Comparison of ENCODE assay signal across 8 cellular contexts in the genomic region with DNA sequence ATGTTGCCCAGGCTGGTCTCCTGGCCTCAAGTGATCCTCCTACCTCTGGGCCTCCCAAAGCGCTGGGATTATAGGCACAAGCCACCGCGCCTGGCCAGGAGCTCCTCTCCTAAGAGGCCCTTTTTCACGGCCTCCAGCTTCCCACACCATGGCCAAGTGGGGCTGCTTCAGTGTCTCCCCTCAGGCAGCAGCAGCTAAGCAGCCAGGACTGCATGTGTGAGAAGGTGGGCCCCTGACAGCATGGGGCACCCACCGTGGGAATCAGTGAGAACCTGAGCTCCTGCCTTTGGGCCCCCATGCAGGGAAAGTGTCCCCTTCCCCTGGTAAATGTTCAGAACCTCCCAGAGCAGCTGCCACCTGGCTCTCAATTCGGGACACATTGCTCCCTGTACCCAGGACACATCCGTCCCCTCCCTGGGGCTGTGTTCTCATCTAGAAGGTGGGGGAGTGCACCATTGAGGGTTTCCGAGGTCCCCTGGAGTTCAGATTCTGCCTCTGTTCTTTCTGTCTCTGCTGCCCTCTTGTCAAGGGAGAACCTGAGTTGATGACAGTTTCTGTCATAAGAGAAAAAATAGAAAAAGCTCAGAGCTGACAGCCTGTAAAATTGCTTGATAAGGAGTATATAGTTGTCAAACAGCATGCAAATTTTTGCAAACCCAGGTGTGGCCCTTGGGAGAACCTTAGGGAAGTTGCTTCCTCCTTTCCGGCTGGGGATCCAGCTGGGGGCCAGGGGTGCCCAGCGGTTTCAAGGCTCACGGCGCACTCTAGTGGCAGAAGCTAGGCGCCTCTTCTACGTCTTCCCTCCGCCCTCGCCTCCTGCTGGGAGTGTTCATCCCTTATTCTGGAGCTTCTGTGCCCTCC. TPM values are rescaled to one million over a fixed set of nuclear protein-coding genes. Genes with fewer than 3 reads are reported as not detected.
DNase-seq lines count a peak whose midpoint lies in the region; ATAC-seq, FAIRE-seq and TF ChIP-seq lines count a peak whose summit lies in the region.

No MANE protein-coding gene starts in this region.

- ATAC-seq in central memory CD8-positive, alpha-beta T cell (replicated peaks; ENCODE audit: extremely low read depth, poor library complexity, severe bottlenecking), result no peak
- peak; percentile 72 for ATAC-seq in HepG2
- ATAC-seq in HG02610 (IDR thresholded peaks at IDR 0.05; ENCODE audit: unreplicated experiment), result no peak

- no peaks in the 10 kb centered on the region for H3K9me3 ChIP-seq in HepG2 (ENCODE audit: low read length)

- H3K4me2 ChIP-seq in HepG2 (ENCODE audit: low read depth, low read length), result no peak overlapping the region

- peak; percentile 59 for FAIRE-seq in HepG2 (lab: Jason Lieb, UNC)

- no peaks in the 10 kb centered on the region for H3K9me3 Mint-ChIP-seq in central memory CD8-positive, alpha-beta T cell

- no TSS peak for BruUV-seq in HepG2 (replicated peaks; lab: Mats Ljungman, UMichigan)

- H3K4me1 ChIP-seq in HepG2 (ENCODE audit: insufficient read depth, low read length), result peaks cover 15% of the 10 kb centered on the region

- POLR2A ChIA-PET in HepG2 (lab: Yijun Ruan, JAX), result interaction anchor here (1.6 to 1.7 kb wide), 2 partner anchors 20 to 490 kb away, joined by 5 read pairs; no protein-coding TSS in a partner anchor

- H3K4me3 ChIP-seq in HepG2 (replicated peaks in 1 of 3; ENCODE audit: insufficient read depth in 1 of 3, low read depth in 2 of 3, low read length in 3 of 3), result no peak overlapping the region

- peak; percentile 38 to 71 (median 71) for DNase-seq in NCI-H1417 (lab: John Stamatoyannopoulos, UW)
- DNase-seq in NCI-H1417 treated with DMSO at 0.1 percent for 48 hours (lab: John Stamatoyannopoulos, UW), result no peak
- peak; percentile 86 for DNase-seq in NCI-H2196 (lab: John Stamatoyannopoulos, UW; ENCODE audit: unreplicated experiment)
- peak; percentile 71 for DNase-seq in activated CD4-positive, CD25-positive, alpha-beta regulatory T cell treated with anti-CD3 and anti-CD28 coated beads, Interleukin-2, amount 50 U/mL, for 72 hours
- DNase-seq in central memory CD8-positive, alpha-beta T cell (ENCODE audit: low spot score in 2 of 2), result peak; percentile 19 to 27
- peak; percentile 54 for DNase-seq in HepG2 (ENCODE audit: low spot score)
- peak; percentile 23 to 49 (median 40) for DNase-seq in stimulated activated CD4-positive, alpha-beta T cell treated with anti-CD3 and anti-CD28 coated beads, TNF-alpha, amount 100 ng/mL, for 4 hours (ENCODE audit: low read depth in 3 of 3)

- no peak overlapping the region for H3K27ac ChIP-seq in HepG2 (ENCODE audit: extremely low read length, insufficient read depth, low read length)

- H3K27me3 ChIP-seq in HepG2 (ENCODE audit: control insufficient read depth in 1 of 2, insufficient read depth in 2 of 2, low read length in 2 of 2), result peaks cover 4 to 66% of the 10 kb centered on the region in 2 experiments; a peak in 4 of 5 replicates

- H4K20me1 ChIP-seq in HepG2 (ENCODE audit: insufficient read depth, low read length), result no peaks in the 10 kb centered on the region

- peak; percentile 94 for TF ChIP-seq CTCF in HepG2 (CRISPR knock-in tag; IDR thresholded peaks at IDR 0.05)

- no peak overlapping the region for H3K9ac ChIP-seq in HepG2 (ENCODE audit: insufficient read depth, low read depth, low read length)

- H3K27me3 Mint-ChIP-seq in central memory CD8-positive, alpha-beta T cell, result no peaks in the 10 kb centered on the region

- CTCF ChIA-PET in HepG2 (lab: Yijun Ruan, JAX; ENCODE audit: low intra/inter-chr PET ratio, low total read pairs), result interaction anchor here (0.9 to 2.5 kb wide), 3 partner anchors 92 to 489 kb away, joined by 5 to 21 read pairs (median 9); no protein-coding TSS in a partner anchor

- peak; percentile 88 for TF ChIP-seq RAD21 in HepG2 (CRISPR knock-in tag; IDR thresholded peaks at IDR 0.05)

- H3K36me3 Mint-ChIP-seq in central memory CD8-positive, alpha-beta T cell (ENCODE audit: insufficient read depth), result no peaks in the 10 kb centered on the region

- no peaks in the 10 kb centered on the region for H3K36me3 ChIP-seq in HepG2 (replicated peaks in 1 of 2; ENCODE audit: control insufficient read depth in 1 of 2, insufficient read depth in 2 of 2, low read length in 2 of 2)

- no peak for TF ChIP-seq POLR2A in HepG2 (IDR thresholded peaks at IDR 0.05; ENCODE audit: insufficient read depth in 1 of 2, low read depth in 2 of 2, low read length in 2 of 2)

- TF ChIP-seq EP300 in HepG2 (IDR thresholded peaks at IDR 0.05; ENCODE audit: low read depth in 2 of 2, low read length in 2 of 2), result no peak
- no peak for TF ChIP-seq EP300 in HepG2 (CRISPR knock-in tag; IDR thresholded peaks at IDR 0.05; ENCODE audit: borderline replicate concordance)

- in situ Hi-C loops in HepG2 (cut with HindIII; ENCODE audit: extremely low pct_ligation_motif_present, low pct_unique_long_range_greater_than_20kb), result loop anchor here (5.0 kb wide), 1 partner anchor 487 kb away; no protein-coding TSS in a partner anchor

- H3K79me2 ChIP-seq in HepG2 (ENCODE audit: insufficient read depth, low read length), result no peaks in the 10 kb centered on the region

- WGBS in HepG2 (ENCODE audit: low lambda C conversion rate), result 26% methylated on average over 9 of the region's 16 CpGs

- H3K27ac Mint-ChIP-seq in central memory CD8-positive, alpha-beta T cell (ENCODE audit: low read depth), result no peak overlapping the region

- H3K4me1 Mint-ChIP-seq in central memory CD8-positive, alpha-beta T cell, result no peaks in the 10 kb centered on the region

- H2AFZ ChIP-seq in HepG2 (ENCODE audit: low read length), result no peak overlapping the region

- no peak overlapping the region for H3K4me3 Mint-ChIP-seq in central memory CD8-positive, alpha-beta T cell

- intact Hi-C loops in HepG2 (cut with micrococcal nuclease; ENCODE audit: unreplicated experiment), result loop anchor here (2.0 kb wide), 1 partner anchor 92 kb away; no protein-coding TSS in a partner anchor

TF ChIP-seq in HepG2, 621 proteins besides CTCF, POLR2A, EP300 and RAD21 (continues in another document):
- TF ChIP-seq ZNF747 (CRISPR knock-in tag; IDR thresholded peaks at IDR 0.05; ENCODE audit: borderline replicate concordance) (no peak), SCMH1 (CRISPR knock-in tag; IDR thresholded peaks at IDR 0.05; ENCODE audit: borderline replicate concordance) (no peak), SETDB1 (CRISPR knock-in tag; IDR thresholded peaks at IDR 0.05; ENCODE audit: borderline replicate concordance) (no peak), ZNF614 (CRISPR knock-in tag; IDR thresholded peaks at IDR 0.05; ENCODE audit: borderline replicate concordance) (no peak), ESRRA (CRISPR knock-in tag; IDR thresholded peaks at IDR 0.05; ENCODE audit: low read depth) (no peak), ZNF510 (CRISPR knock-in tag; IDR thresholded peaks at IDR 0.05; ENCODE audit: low read depth) (no peak), ZNF761 (CRISPR knock-in tag; conservative IDR thresholded peaks at IDR 0.05) (no peak), TAF1 (CRISPR knock-in tag; IDR thresholded peaks at IDR 0.05) (no peak), IKZF1 (IDR thresholded peaks at IDR 0.05) (no peak), POGZ (CRISPR knock-in tag; IDR thresholded peaks at IDR 0.05) (no peak), MTA1 (CRISPR knock-in tag; IDR thresholded peaks at IDR 0.05; ENCODE audit: borderline replicate concordance) (0 out of 2 replicates have a peak, but pooled peaks have one; percentile 16), KDM5B (CRISPR knock-in tag; IDR thresholded peaks at IDR 0.05; ENCODE audit: borderline replicate concordance) (0 out of 2 replicates have a peak, but pooled peaks have one; percentile 23)
- TF ChIP-seq, protein P1, sequence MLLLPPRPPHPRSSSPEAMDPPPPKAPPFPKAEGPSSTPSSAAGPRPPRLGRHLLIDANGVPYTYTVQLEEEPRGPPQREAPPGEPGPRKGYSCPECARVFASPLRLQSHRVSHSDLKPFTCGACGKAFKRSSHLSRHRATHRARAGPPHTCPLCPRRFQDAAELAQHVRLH (CRISPR knock-in tag; IDR thresholded peaks at IDR 0.05; ENCODE audit: borderline replicate concordance, low read depth), result peak; percentile 51; the same call in 1 of the 2 replicates

RNA-seq across cellular contexts. Expression of a gene that starts 29.7 kb away (rescaled TPM):
- total RNA-seq in HepG2 (2016; rRNA removed; fragmentation: Illumina TruSeq; extraction: Trizol), result not detected in 2 replicates
- total RNA-seq in HepG2 (2016; cell fraction: cytosol; rRNA removed; fragmentation: Illumina TruSeq; extraction: Trizol; ENCODE audit: low read depth), result not detected in 2 replicates
- total RNA-seq in HepG2 (2016; cell fraction: insoluble cytoplasmic fraction; rRNA removed; fragmentation: Illumina TruSeq; extraction: Trizol), result not detected in 2 replicates
- total RNA-seq in HepG2 (2016; cell fraction: membrane; rRNA removed; fragmentation: Illumina TruSeq; extraction: Trizol), result not detected in 2 replicates
- total RNA-seq in HepG2 (2016; cell fraction: nucleus; rRNA removed; fragmentation: Illumina TruSeq; extraction: Trizol), result not detected in 2 replicates
- not detected in 2 replicates for polyA plus RNA-seq in HepG2 (2011; rRNA removed)
- polyA plus RNA-seq in HepG2 (2011; cell fraction: cytosol; rRNA removed), result under 0.01 and 0.03 TPM in 2 replicates
- polyA plus RNA-seq in HepG2 (2011; cell fraction: nucleus; rRNA removed), result not detected in 2 replicates
- polyA plus RNA-seq in HepG2 (2012), result not detected in 2 replicates
- not detected in 2 replicates for polyA plus RNA-seq in HepG2 (2016; cell fraction: cytosol; fragmentation: Illumina TruSeq; extraction: Trizol; ENCODE audit: low read depth)
- not detected in 2 replicates for polyA plus RNA-seq in HepG2 (2016; cell fraction: insoluble cytoplasmic fraction; fragmentation: Illumina TruSeq; extraction: Trizol; ENCODE audit: low read depth)
- not detected in 2 replicates for polyA plus RNA-seq in HepG2 (2016; cell fraction: membrane; fragmentation: Illumina TruSeq; extraction: Trizol; ENCODE audit: low read depth)
- polyA plus RNA-seq in HepG2 (2016; cell fraction: nucleus; fragmentation: Illumina TruSeq; extraction: Trizol; ENCODE audit: insufficient read depth, low read depth), result not detected in 2 replicates
- 7.3 TPM in 1 of 2 replicates, not detected in the other for polyA minus RNA-seq in HepG2 (2011; rRNA and poly(A)+ RNA removed; ENCODE audit: low replicate concordance)
- polyA minus RNA-seq in HepG2 (2011; cell fraction: cytosol; rRNA and poly(A)+ RNA removed), result not detected in 2 replicates
- not detected in 2 replicates for polyA minus RNA-seq in HepG2 (2011; cell fraction: nucleus; rRNA and poly(A)+ RNA removed)
